ENCODE assay signal across 8 cellular contexts in the genomic region with DNA sequence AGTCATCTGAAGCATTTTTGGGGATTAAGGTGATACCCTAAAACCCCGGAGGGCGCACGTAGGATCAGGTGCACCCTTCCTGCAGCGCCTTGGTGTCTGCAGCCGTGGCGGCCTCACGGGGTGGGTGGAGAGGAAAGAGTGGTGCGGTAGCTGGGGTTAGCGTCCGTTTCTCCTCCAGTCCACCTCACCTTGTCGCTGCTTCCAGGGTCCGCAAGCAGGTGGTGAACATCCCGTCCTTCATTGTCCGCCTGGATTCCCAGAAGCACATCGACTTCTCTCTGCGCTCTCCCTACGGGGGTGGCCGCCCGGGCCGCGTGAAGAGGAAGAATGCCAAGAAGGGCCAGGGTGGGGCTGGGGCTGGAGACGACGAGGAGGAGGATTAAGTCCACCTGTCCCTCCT. TPM values are rescaled to one million over a fixed set of nuclear protein-coding genes. Genes with fewer than 3 reads are reported as not detected.
DNase-seq lines count a peak whose midpoint lies in the region; ATAC-seq and TF ChIP-seq lines count a peak whose summit lies in the region.
"Not testable (repeated sequence)": the region's sequence is repeated elsewhere in the genome, so short reads cannot be mapped to it uniquely, and the experiment has no call there.
"Had no signal": no experiment of that assay in that cellular context is flagged by ENCODE, and none has a peak within 500 bp of the region (broad histone marks: within the 10 kb centered on the region; RNA-seq: fewer than 3 reads in every experiment).

No MANE protein-coding gene starts in this region.

- not testable (repeated sequence) for ATAC-seq in body of pancreas

- TF ChIP-seq POLR2A in body of pancreas (IDR thresholded peaks at IDR 0.05); testis (IDR thresholded peaks at IDR 0.05): not testable (repeated sequence)

- peaks cover 92% of the 10 kb centered on the region for H3K4me1 Mint-ChIP-seq in activated T-cell treated with anti-CD3 and anti-CD28 coated beads, Interleukin-2, amount 50 U/mL, for 24 hours (ENCODE audit: low read depth)

- not testable (repeated sequence) for DNase-seq in HL-60 (ENCODE audit: low read depth in 1 of 2, low spot score in 1 of 2); activated T-cell treated with anti-CD3 and anti-CD28 coated beads, Interleukin-2, amount 50 U/mL, for 24 hours; body of pancreas; right atrium auricular region (ENCODE audit: low spot score); osteoblast (ENCODE audit: insufficient read length, low spot score, missing footprints); testis

- peaks cover 72% of the 10 kb centered on the region for H3K79me2 ChIP-seq in osteoblast (ENCODE audit: insufficient read depth, low read length)

- H3K27ac Mint-ChIP-seq in activated T-cell treated with anti-CD3 and anti-CD28 coated beads, Interleukin-2, amount 50 U/mL, for 24 hours: peak overlapping the region; percentile 99

- H3K36me3 Mint-ChIP-seq in activated T-cell treated with anti-CD3 and anti-CD28 coated beads, Interleukin-2, amount 50 U/mL, for 24 hours (ENCODE audit: low read depth): peaks cover 82% of the 10 kb centered on the region

- not testable (repeated sequence) for H3K27me3 Mint-ChIP-seq in activated T-cell treated with anti-CD3 and anti-CD28 coated beads, Interleukin-2, amount 50 U/mL, for 24 hours

- not testable (repeated sequence) for H2AFZ ChIP-seq in osteoblast (ENCODE audit: low read length)

- H3K27me3 ChIP-seq in HL-60 (ENCODE audit: insufficient read depth, poor library complexity, severe bottlenecking); body of pancreas; right atrium auricular region; osteoblast (ENCODE audit: insufficient read depth, low read length); testis: not testable (repeated sequence)

- not testable (repeated sequence) for H3K9me3 Mint-ChIP-seq in activated T-cell treated with anti-CD3 and anti-CD28 coated beads, Interleukin-2, amount 50 U/mL, for 24 hours

- intact Hi-C loops in body of pancreas (cut with DNase I); testis (cut with DNase I; ENCODE audit: low total_unique reads): not testable (repeated sequence)

- WGBS in body of pancreas, 2 donors: 75 to 84% methylated on average over 23 of the region's 23 CpGs
- 69 to 78% methylated on average over 23 of the region's 23 CpGs for WGBS in testis, 2 donors

- H3K4me2 ChIP-seq in osteoblast (ENCODE audit: insufficient read depth, low read length): not testable (repeated sequence)

- not testable (repeated sequence) for H3K9me3 ChIP-seq in body of pancreas; right atrium auricular region; osteoblast (ENCODE audit: low read depth, low read length); testis

- H3K4me3 Mint-ChIP-seq in activated T-cell treated with anti-CD3 and anti-CD28 coated beads, Interleukin-2, amount 50 U/mL, for 24 hours: peak overlapping the region; percentile 90

- not testable (repeated sequence) for TF ChIP-seq CTCF in HL-60 (IDR thresholded peaks at IDR 0.05; ENCODE audit: insufficient read depth, low read length); body of pancreas (IDR thresholded peaks at IDR 0.05); right atrium auricular region (IDR thresholded peaks at IDR 0.05); osteoblast (IDR thresholded peaks at IDR 0.05; ENCODE audit: extremely low read depth, low read depth, low read length); testis (IDR thresholded peaks at IDR 0.05)

- H4K20me1 ChIP-seq in osteoblast (ENCODE audit: insufficient read depth, low read length): peaks cover 89% of the 10 kb centered on the region

- H3K4me1 ChIP-seq in body of pancreas (peaks cover 93% of the 10 kb centered on the region), right atrium auricular region (peaks cover 0 to 86% of the 10 kb centered on the region in 2 donors), osteoblast (ENCODE audit: insufficient read depth, low read length) (peaks cover 78% of the 10 kb centered on the region), testis (peaks cover 74% of the 10 kb centered on the region)

- H3K36me3 ChIP-seq in body of pancreas (replicated peaks in 1 of 2; ENCODE audit: insufficient read depth in 1 of 2, low read depth in 2 of 2) (peaks cover 5 to 28% of the 10 kb centered on the region in 2 donors), right atrium auricular region (peaks cover 62% of the 10 kb centered on the region), osteoblast (ENCODE audit: insufficient read depth, low read length) (peaks cover 65% of the 10 kb centered on the region)
- H3K36me3 ChIP-seq in testis (ENCODE audit: low read depth, missing control alignments): not testable (repeated sequence)

- H3K27ac ChIP-seq in HL-60 (replicated peaks) (peak overlapping the region; percentile 96), body of pancreas (peak overlapping the region; percentile 94 to 97 (median 96)), right atrium auricular region (peak overlapping the region; percentile 51 to 57), osteoblast (ENCODE audit: low read depth, low read length) (peak overlapping the region; percentile 87), testis (peak overlapping the region; percentile 47 to 75)

- not testable (repeated sequence) for H3K4me3 ChIP-seq in HL-60 (replicated peaks; ENCODE audit: insufficient read depth, low read length); body of pancreas; right atrium auricular region; osteoblast (ENCODE audit: insufficient read depth, low read length); testis

RNA-seq across cellular contexts. Expression of a gene that starts 6.5 kb away (rescaled TPM):
- 1,000 to 10,000 TPM; 1,319 to 1,729 TPM for total RNA-seq in body of pancreas
- 1,000 to 10,000 TPM; 1,068 to 1,279 TPM for total RNA-seq in right atrium auricular region
- total RNA-seq in osteoblast: 1,229 and 1,336 TPM in 2 replicates
- 1,000 to 10,000 TPM in 1 of 2 donors, 100 to 1,000 TPM in 1; 648 to 1,251 TPM for total RNA-seq in testis
- 969 TPM for polyA plus RNA-seq in testis (ENCODE audit: insufficient read depth, low read depth, low replicate concordance)

RNA-seq across cellular contexts. Expression of a gene that starts 15.6 kb away (rescaled TPM):
- total RNA-seq in body of pancreas (1 to 10 TPM in 1 of 2 donors, under 1 TPM in 1; 0.33 to 2.1 TPM), right atrium auricular region (1 to 10 TPM; 2.0 to 8.8 TPM), osteoblast (not detected in 2 replicates), testis (10 to 100 TPM in 1 of 2 donors, 1 to 10 TPM in 1; 3.6 to 11.0 TPM)
- polyA plus RNA-seq in testis (ENCODE audit: insufficient read depth, low read depth, low replicate concordance): 4.9 TPM
- total RNA-seq: lung microvascular endothelial cell, RPMI7951 had no signal

RNA-seq across cellular contexts. Expression of a gene that starts 16.1 kb away (rescaled TPM):
- total RNA-seq in body of pancreas (10 to 100 TPM; 33.9 to 56.6 TPM), right atrium auricular region (10 to 100 TPM; 36.7 to 37.0 TPM), osteoblast (73.1 and 76.3 TPM in 2 replicates), testis (100 to 1,000 TPM; 162 to 177 TPM)
- polyA plus RNA-seq in testis (ENCODE audit: insufficient read depth, low read depth, low replicate concordance): 73.1 TPM

RNA-seq across cellular contexts. Expression of a gene that starts 17.8 kb away (rescaled TPM):
- total RNA-seq in body of pancreas: 10 to 100 TPM; 40.5 to 98.9 TPM
- total RNA-seq in right atrium auricular region: 10 to 100 TPM; 27.0 to 37.0 TPM
- 26.1 and 30.1 TPM in 2 replicates for total RNA-seq in osteoblast
- 100 to 1,000 TPM; 479 to 482 TPM for total RNA-seq in testis
- 218 TPM for polyA plus RNA-seq in testis (ENCODE audit: insufficient read depth, low read depth, low replicate concordance)

RNA-seq across cellular contexts. Expression of a gene that starts 34.2 kb away (rescaled TPM):
- total RNA-seq in body of pancreas: 100 to 1,000 TPM in 1 of 2 donors, 10 to 100 TPM in 1; 57.3 to 126 TPM
- total RNA-seq in right atrium auricular region: 1 to 10 TPM; 1.7 to 2.8 TPM
- 0.29 and 0.72 TPM in 2 replicates for total RNA-seq in osteoblast
- total RNA-seq in testis: under 1 TPM; 0.31 to 0.43 TPM
- 4.1 TPM for polyA plus RNA-seq in testis (ENCODE audit: insufficient read depth, low read depth, low replicate concordance)
- total RNA-seq: lung microvascular endothelial cell, RPMI7951 had no signal
